ENCODE assay signal across 14 cellular contexts in the genomic region with DNA sequence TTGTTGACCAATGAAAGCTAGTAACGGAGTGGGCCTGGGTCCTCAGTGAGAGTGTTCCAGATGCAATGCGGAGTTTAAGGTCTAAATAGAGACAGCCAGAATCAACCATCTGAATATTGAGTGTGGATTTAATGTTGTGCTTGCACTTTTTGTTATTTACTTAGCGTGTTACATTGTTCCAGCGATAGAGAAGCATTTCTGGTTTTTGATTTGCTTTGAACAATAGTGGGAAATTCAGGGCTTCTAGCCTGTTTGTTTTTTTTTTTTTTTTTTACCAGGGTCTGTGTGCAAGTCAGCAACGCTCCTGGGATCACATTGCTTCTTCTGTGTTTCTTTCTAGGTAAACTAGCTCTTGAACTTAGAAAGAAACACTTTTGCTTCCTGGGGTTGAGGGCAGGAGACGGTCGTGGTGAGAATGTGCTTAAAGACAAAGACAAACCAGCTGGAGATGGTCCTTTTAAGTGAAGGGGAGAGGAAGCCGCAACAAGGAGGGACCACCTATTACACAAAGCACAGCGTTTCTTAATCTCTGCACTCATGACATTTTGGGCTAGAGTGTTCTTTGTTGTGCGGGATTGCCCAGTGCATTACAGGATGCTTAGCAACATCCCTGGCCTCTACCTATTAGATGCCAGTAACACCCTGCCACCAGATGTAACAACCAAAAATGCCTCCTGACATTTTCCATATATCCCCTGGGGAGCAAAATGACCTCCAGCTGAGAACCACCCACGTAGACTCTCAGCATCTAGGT.
"Had no signal": no experiment of that assay in that cellular context is flagged by ENCODE, and none has a peak within 500 bp of the region (broad histone marks: within the 10 kb centered on the region; RNA-seq: fewer than 3 reads in every experiment).

No MANE protein-coding gene starts in this region.

- DNase-seq: activated CD4-positive, alpha-beta T cell treated with anti-CD3 and anti-CD28 coated beads, Interleukin-2, amount 50 U/mL, for 1 hour; activated naive CD4-positive, alpha-beta T cell treated with anti-CD3 and anti-CD28 coated beads for 36 hours; activated T-cell treated with anti-CD3 and anti-CD28 coated beads for 4 hours; esophagus squamous epithelium; hippocampal formation; left colon; lower lobe of right lung; midbrain; ovary; sigmoid colon; stimulated activated CD4-positive, alpha-beta T cell treated with anti-CD3 and anti-CD28 coated beads, Interleukin-1b, Interleukin-23, amount 100 ng/mL, for 48 hours; T-helper 2 cell had no signal

- ATAC-seq: activated T-helper 17 cell treated with anti-CD3 and anti-CD28 coated beads, Interleukin-2, amount 50 U/mL, for 72 hours; left colon; lower lobe of right lung had no signal

- FAIRE-seq: TTC549 had no signal
